8 cellular contexts compared by ENCODE assay signal in genomic region chr9:127980056-127980705, GRCh38. TPM values are rescaled to one million over a fixed set of nuclear protein-coding genes. Genes with fewer than 3 reads are reported as not detected.
DNase-seq lines count a peak whose midpoint lies in the region; ATAC-seq and TF ChIP-seq lines count a peak whose summit lies in the region.

No MANE protein-coding gene starts in this region.

- peak overlapping the region; percentile 92 for H3K4me3 ChIP-seq in right cardiac atrium (ENCODE audit: low read length)
- peak overlapping the region; percentile 61 to 96 (median 83) for H3K4me3 ChIP-seq in sigmoid colon

- H3K4me1 ChIP-seq in right cardiac atrium (ENCODE audit: control insufficient read depth, insufficient read depth, low read length) = peaks cover 21% of the 10 kb centered on the region
- peaks cover 0 to 59% (median 49%) of the 10 kb centered on the region in 4 donors for H3K4me1 ChIP-seq in sigmoid colon

- peak; percentile 53 for DNase-seq in NCI-H2029 (lab: John Stamatoyannopoulos, UW)
- DNase-seq in NCI-H2029 treated with DMSO at 0.1 percent for 48 hours (lab: John Stamatoyannopoulos, UW) = no peak
- peak; percentile 72 for DNase-seq in NCI-H748 (lab: John Stamatoyannopoulos, UW; ENCODE audit: unreplicated experiment)
- DNase-seq in right cardiac atrium = peak; percentile 35 to 80 (median 77)
- peak; percentile 75 for DNase-seq in sigmoid colon
- DNase-seq in HEK293T (ENCODE audit: extremely low spot score) = no peak

- peaks cover 56% of the 10 kb centered on the region for H3K4me1 Mint-ChIP-seq in activated naive CD4-positive, alpha-beta T cell treated with anti-CD3 and anti-CD28 coated beads, Interleukin-2, amount 50 U/mL, for 24 hours

- ATAC-seq in HG02588 (IDR thresholded peaks at IDR 0.05; ENCODE audit: unreplicated experiment) (peak; percentile 36), right cardiac atrium (peak in 1 of 2 donors; percentile 8)

- H3K36me3 ChIP-seq in sigmoid colon = no peaks in the 10 kb centered on the region

- CTCF ChIA-PET in HEK293T (lab: Yijun Ruan, JAX) = interaction anchor here (0.6 kb wide), 1 partner anchor 369 kb away, joined by 3 read pairs; no protein-coding TSS in a partner anchor

- WGBS in right cardiac atrium = under 1% methylated on average over 62 of the region's 62 CpGs
- WGBS in sigmoid colon, 2 donors = 0% methylated on average over 62 of the region's 62 CpGs

- TF ChIP-seq CTCF in sigmoid colon (IDR thresholded peaks at IDR 0.05) = no peak

- intact Hi-C loops in right cardiac atrium (cut with DNase I) = loop anchor here in 2 of 4 donors (5.0 to 10.0 kb wide), 2 partner anchors 38 to 55 kb away; no protein-coding TSS in a partner anchor
- intact Hi-C loops in sigmoid colon (cut with DNase I) = loop anchor here (1.0 to 5.0 kb wide), 4 partner anchors 23 to 147 kb away; partner anchors contain the start of gene PTGES2

- peak overlapping the region; percentile 96 for H3K4me3 Mint-ChIP-seq in activated naive CD4-positive, alpha-beta T cell treated with anti-CD3 and anti-CD28 coated beads, Interleukin-2, amount 50 U/mL, for 24 hours

- TF ChIP-seq POLR2A in sigmoid colon (IDR thresholded peaks at IDR 0.05) = peak in 1 of 2 donors; percentile 47

- peak overlapping the region; percentile 85 for H3K27ac Mint-ChIP-seq in activated naive CD4-positive, alpha-beta T cell treated with anti-CD3 and anti-CD28 coated beads, Interleukin-2, amount 50 U/mL, for 24 hours

- H3K36me3 Mint-ChIP-seq in activated naive CD4-positive, alpha-beta T cell treated with anti-CD3 and anti-CD28 coated beads, Interleukin-2, amount 50 U/mL, for 24 hours = peaks cover 2% of the 10 kb centered on the region

- H3K27me3 ChIP-seq in right cardiac atrium (ENCODE audit: control insufficient read depth, insufficient read depth) = no peaks in the 10 kb centered on the region
- H3K27me3 ChIP-seq in sigmoid colon = no peaks in the 10 kb centered on the region

- no peaks in the 10 kb centered on the region for H3K9me3 Mint-ChIP-seq in activated naive CD4-positive, alpha-beta T cell treated with anti-CD3 and anti-CD28 coated beads, Interleukin-2, amount 50 U/mL, for 24 hours

- POLR2A ChIA-PET in HEK293T (lab: Yijun Ruan, JAX) = interaction anchor here (1.0 to 1.9 kb wide), 4 partner anchors 9 to 48 kb away, joined by 3 to 6 read pairs (median 4); no protein-coding TSS in a partner anchor

- no peak for TF ChIP-seq EP300 in sigmoid colon (IDR thresholded peaks at IDR 0.05)

- H3K27ac ChIP-seq in right cardiac atrium (ENCODE audit: low read length) (peak overlapping the region; percentile 68), sigmoid colon (peak overlapping the region; percentile 94 to 99 (median 96))

- H3K9me3 ChIP-seq in right cardiac atrium (ENCODE audit: control insufficient read depth, low read length) (no peaks in the 10 kb centered on the region), sigmoid colon (no peaks in the 10 kb centered on the region)

- H3K27me3 Mint-ChIP-seq in activated naive CD4-positive, alpha-beta T cell treated with anti-CD3 and anti-CD28 coated beads, Interleukin-2, amount 50 U/mL, for 24 hours = no peaks in the 10 kb centered on the region

TF ChIP-seq in HEK293T, 16 proteins besides CTCF, POLR2A, EP300 and RAD21:
- TF ChIP-seq FOXK2 (IDR thresholded peaks at IDR 0.05) (no peak), CTBP1 (IDR thresholded peaks at IDR 0.05; ENCODE audit: borderline replicate concordance) (no peak), BHLHE40 (IDR thresholded peaks at IDR 0.05; ENCODE audit: borderline replicate concordance) (no peak), FOXM1 (IDR thresholded peaks at IDR 0.05; ENCODE audit: borderline replicate concordance) (no peak), NFRKB (IDR thresholded peaks at IDR 0.05) (no peak), TARDBP (IDR thresholded peaks at IDR 0.05) (no peak)

RNA-seq across cellular contexts. Expression of gene EEIG1, which starts 0.6 kb away (rescaled TPM):
- total RNA-seq in right cardiac atrium (10 to 100 TPM; 23.1 to 35.1 (median 31.6) TPM), sigmoid colon (10 to 100 TPM; 10.9 to 32.7 (median 19.2) TPM)
- polyA plus RNA-seq in right cardiac atrium (12.7 TPM), sigmoid colon (10 to 100 TPM; 69.1 to 92.0 (median 77.0) TPM)

RNA-seq across cellular contexts. Expression of gene DPM2, which starts 42.5 kb away (rescaled TPM):
- total RNA-seq in right cardiac atrium (10 to 100 TPM; 13.6 to 20.0 (median 16.0) TPM), sigmoid colon (10 to 100 TPM in 2 of 4 donors, 1 to 10 TPM in 2; 6.0 to 11.9 (median 9.7) TPM)
- polyA plus RNA-seq in right cardiac atrium (16.4 TPM), sigmoid colon (10 to 100 TPM; 17.3 to 41.9 (median 24.6) TPM)

RNA-seq across cellular contexts. Expression of gene PIP5KL1, which starts 49.6 kb away (rescaled TPM):
- 1 to 10 TPM in 1 of 4 donors, under 1 TPM in 1, not detected in 2; 0.29 to 1.3 TPM for total RNA-seq in right cardiac atrium
- 0.29 TPM for polyA plus RNA-seq in right cardiac atrium
- 1 to 10 TPM in 3 of 4 donors, under 1 TPM in 1; 0.16 to 4.2 (median 2.6) TPM for total RNA-seq in sigmoid colon
- 1 to 10 TPM in 1 of 3 donors, under 1 TPM in 1, not detected in 1; 0.70 to 1.8 TPM for polyA plus RNA-seq in sigmoid colon

Comparison
In these comparisons a context has a peak if more than half of its experiments do, and no peak if none do; other contexts are left out.
1. DNase-seq: peak in NCI-H2029 (single experiment), NCI-H748 (single experiment), right cardiac atrium (3 of 3) and sigmoid colon (single experiment); none in NCI-H2029 treated with DMSO at 0.1 percent for 48 hours (single experiment) and HEK293T (single experiment).